In the genomic region with DNA sequence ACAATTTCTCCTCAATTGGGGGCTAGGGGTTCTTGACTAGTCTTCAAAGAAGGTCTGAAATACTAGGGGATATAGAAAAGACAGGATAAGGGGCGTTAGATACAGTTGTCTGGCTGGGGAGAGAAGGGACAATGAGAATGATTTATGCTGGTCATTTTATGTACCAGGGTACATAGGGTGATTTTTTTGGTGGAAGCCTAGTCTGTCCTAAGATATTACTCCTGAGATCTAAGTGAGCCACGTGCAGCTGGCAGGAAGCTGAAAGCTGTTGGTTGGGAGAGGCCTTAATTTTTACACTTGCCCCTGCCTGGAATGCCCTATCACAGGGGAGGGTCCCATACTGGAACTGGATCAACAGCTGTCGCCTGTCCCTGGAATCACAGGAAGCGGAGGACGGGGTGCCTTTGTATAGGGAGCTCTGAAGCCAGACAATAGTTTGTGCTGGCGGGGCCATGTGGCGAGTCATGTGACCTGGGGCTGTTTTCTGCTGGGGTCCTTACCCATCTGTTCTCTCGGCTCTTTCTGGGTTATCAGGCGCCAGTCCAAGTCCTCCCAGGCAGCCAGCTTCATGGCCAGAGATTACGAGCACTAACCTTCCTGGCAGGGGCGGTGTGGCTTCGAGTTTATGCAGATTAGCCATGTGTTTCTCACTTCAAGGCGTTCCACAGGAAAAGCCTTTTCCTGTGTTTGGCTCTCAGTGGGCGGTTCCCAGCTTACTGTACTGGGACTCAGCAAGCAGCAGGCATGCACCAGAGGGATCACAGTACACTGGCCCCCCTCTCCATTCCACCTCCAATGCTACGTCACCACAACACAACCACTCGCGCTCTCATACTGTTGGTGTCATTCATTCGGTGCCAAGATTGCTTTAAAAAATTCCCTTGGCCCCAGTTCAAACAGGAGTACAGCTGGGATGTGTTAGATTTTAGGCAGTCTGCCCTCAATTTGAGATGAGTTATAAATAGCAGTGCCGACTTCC, we compare ENCODE assay signal across 8 cellular contexts. TPM values are rescaled to one million over a fixed set of nuclear protein-coding genes. Genes with fewer than 3 reads are reported as not detected.
DNase-seq lines count a peak whose midpoint lies in the region; ATAC-seq and TF ChIP-seq lines count a peak whose summit lies in the region.

No MANE protein-coding gene starts in this region.

- H2AFZ ChIP-seq in osteoblast (ENCODE audit: low read length), result no peak overlapping the region

- H3K9me3 ChIP-seq in CD4-positive, alpha-beta memory T cell (ENCODE audit: control insufficient read depth in 1 of 2, low read length in 2 of 2), result no peaks in the 10 kb centered on the region
- H3K9me3 ChIP-seq in cardiac muscle cell (ENCODE audit: low read depth), result no peaks in the 10 kb centered on the region
- no peaks in the 10 kb centered on the region for H3K9me3 ChIP-seq in osteoblast (ENCODE audit: low read depth, low read length)

- no peaks in the 10 kb centered on the region for H3K9me3 Mint-ChIP-seq in CD4-positive, alpha-beta memory T cell

- H3K79me2 ChIP-seq in osteoblast (ENCODE audit: insufficient read depth, low read length), result peaks cover 98% of the 10 kb centered on the region

- TF ChIP-seq CTCF in cardiac muscle cell (IDR thresholded peaks at IDR 0.05; ENCODE audit: low read depth, low read length) (peak; percentile 14), osteoblast (IDR thresholded peaks at IDR 0.05; ENCODE audit: extremely low read depth, low read depth, low read length) (no peak)

- DNase-seq in CD4-positive, alpha-beta memory T cell, result peak; percentile 25 to 81 (median 31)
- peak; percentile 60 to 68 for DNase-seq in SHP77 (lab: John Stamatoyannopoulos, UW)
- DNase-seq in amniotic stem cell (lab: John Stamatoyannopoulos, UW), result peak; percentile 92
- peak; percentile 94 to 100 for DNase-seq in cardiac muscle cell (ENCODE audit: low read depth in 1 of 2, low spot score in 1 of 2)
- DNase-seq in osteoblast (ENCODE audit: insufficient read length, low spot score, missing footprints), result peak; percentile 94

- CTCF ChIA-PET in CD4-positive, alpha-beta memory T cell (lab: Charles Lee; ENCODE audit: partially characterized antibody), result interaction anchor here (0.8 to 3.4 kb wide), 11 partner anchors 9 to 124 kb away, joined by 3 to 20 read pairs (median 4); no protein-coding TSS in a partner anchor

- H3K4me2 ChIP-seq in osteoblast (ENCODE audit: insufficient read depth, low read length), result no peak overlapping the region

- intact Hi-C loops in CD4-positive, alpha-beta memory T cell (cut with micrococcal nuclease), result loop anchor here (2.0 kb wide), 3 partner anchors 15 to 65 kb away; no protein-coding TSS in a partner anchor

- H3K4me3 Mint-ChIP-seq in CD4-positive, alpha-beta memory T cell, result peak overlapping the region; percentile 44 to 87 (median 74)

- H3K27me3 Mint-ChIP-seq in CD4-positive, alpha-beta memory T cell, result no peaks in the 10 kb centered on the region

- POLR2A ChIA-PET in CD4-positive, alpha-beta memory T cell (lab: Charles Lee; ENCODE audit: partially characterized antibody), result interaction anchor here (0.8 to 5.0 kb wide), 10 partner anchors 17 to 65 kb away, joined by 3 to 46 read pairs (median 4); partner anchors contain the start of genes ARID1A and PIGV

- ATAC-seq in HG02678 (IDR thresholded peaks at IDR 0.05; ENCODE audit: unreplicated experiment) (no peak), HG02938 (IDR thresholded peaks at IDR 0.05; ENCODE audit: unreplicated experiment) (no peak)

- no peaks in the 10 kb centered on the region for H3K27me3 ChIP-seq in CD4-positive, alpha-beta memory T cell (ENCODE audit: insufficient read depth, low read length)
- H3K27me3 ChIP-seq in cardiac muscle cell (no peaks in the 10 kb centered on the region), osteoblast (ENCODE audit: insufficient read depth, low read length) (no peaks in the 10 kb centered on the region)

- H3K27ac ChIP-seq in CD4-positive, alpha-beta memory T cell (ENCODE audit: low read depth, low read length), result peak overlapping the region; percentile 23
- H3K27ac ChIP-seq in cardiac muscle cell (peak overlapping the region; percentile 85), osteoblast (ENCODE audit: low read depth, low read length) (peak overlapping the region; percentile 53)

- peak overlapping the region; percentile 62 to 92 (median 78) for H3K27ac Mint-ChIP-seq in CD4-positive, alpha-beta memory T cell

- peaks cover 96% of the 10 kb centered on the region for H3K4me1 ChIP-seq in CD4-positive, alpha-beta memory T cell (ENCODE audit: insufficient read depth, low read length)
- peaks cover 59% of the 10 kb centered on the region for H3K4me1 ChIP-seq in cardiac muscle cell (ENCODE audit: low read depth)
- peaks cover 46% of the 10 kb centered on the region for H3K4me1 ChIP-seq in osteoblast (ENCODE audit: insufficient read depth, low read length)

- TF ChIP-seq EP300 in Ishikawa (IDR thresholded peaks at IDR 0.05; ENCODE audit: borderline replicate concordance), result peak; percentile 29; the same call in 1 of the 2 replicates

- H3K36me3 ChIP-seq in CD4-positive, alpha-beta memory T cell (ENCODE audit: insufficient read depth, low read length), result no peaks in the 10 kb centered on the region
- no peaks in the 10 kb centered on the region for H3K36me3 ChIP-seq in cardiac muscle cell
- H3K36me3 ChIP-seq in osteoblast (ENCODE audit: insufficient read depth, low read length), result peaks cover 5% of the 10 kb centered on the region

- H4K20me1 ChIP-seq in osteoblast (ENCODE audit: insufficient read depth, low read length), result peaks cover 95% of the 10 kb centered on the region

- peak; percentile 25; the same call in 1 of the 2 replicates for TF ChIP-seq RAD21 in Ishikawa (IDR thresholded peaks at IDR 0.05; ENCODE audit: low read depth)

- H3K4me1 Mint-ChIP-seq in CD4-positive, alpha-beta memory T cell, result peaks cover 77 to 94% (median 84%) of the 10 kb centered on the region in 4 donors

- peaks cover 0 to 15% of the 10 kb centered on the region in 2 donors for H3K36me3 Mint-ChIP-seq in CD4-positive, alpha-beta memory T cell

- H3K4me3 ChIP-seq in CD4-positive, alpha-beta memory T cell (ENCODE audit: low read length in 2 of 2), result peak overlapping the region in 1 of 2 donors; percentile 44
- no peak overlapping the region for H3K4me3 ChIP-seq in cardiac muscle cell
- no peak overlapping the region for H3K4me3 ChIP-seq in osteoblast (ENCODE audit: insufficient read depth, low read length)

TF ChIP-seq in Ishikawa, 13 proteins besides CTCF, POLR2A, EP300 and RAD21:
- TF ChIP-seq FOXM1 (IDR thresholded peaks at IDR 0.05; ENCODE audit: borderline replicate concordance, low read depth) (no peak), CREB1 (IDR thresholded peaks at IDR 0.05; ENCODE audit: low read depth) (peak; percentile 76), TEAD4 (IDR thresholded peaks at IDR 0.05) (peak; percentile 79), ZBTB7A (IDR thresholded peaks at IDR 0.05; ENCODE audit: low read depth) (no peak), YY1 (IDR thresholded peaks at IDR 0.05; ENCODE audit: low read depth) (no peak), MAX (IDR thresholded peaks at IDR 0.05) (peak; percentile 99), EGR1 (IDR thresholded peaks at IDR 0.05) (no peak), TCF12 (IDR thresholded peaks at IDR 0.05; ENCODE audit: low read depth) (no peak; the same call in 1 of the 2 replicates), TAF1 (IDR thresholded peaks at IDR 0.05; ENCODE audit: low read depth) (no peak), NFIC (IDR thresholded peaks at IDR 0.05) (peak; percentile 85), CEBPB (IDR thresholded peaks at IDR 0.05) (no peak), REST (IDR thresholded peaks at IDR 0.05; ENCODE audit: low read depth) (no peak)
- TF ChIP-seq, protein P1, sequence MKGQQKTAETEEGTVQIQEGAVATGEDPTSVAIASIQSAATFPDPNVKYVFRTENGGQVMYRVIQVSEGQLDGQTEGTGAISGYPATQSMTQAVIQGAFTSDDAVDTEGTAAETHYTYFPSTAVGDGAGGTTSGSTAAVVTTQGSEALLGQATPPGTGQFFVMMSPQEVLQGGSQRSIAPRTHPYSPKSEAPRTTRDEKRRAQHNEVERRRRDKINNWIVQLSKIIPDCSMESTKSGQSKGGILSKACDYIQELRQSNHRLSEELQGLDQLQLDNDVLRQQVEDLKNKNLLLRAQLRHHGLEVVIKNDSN (IDR thresholded peaks at IDR 0.05), result peak; percentile 89

RNA-seq across cellular contexts. Expression of gene ARID1A, which starts 27.5 kb away (rescaled TPM):
- 100 to 1,000 TPM; 112 to 127 TPM for total RNA-seq in CD4-positive, alpha-beta memory T cell
- 10 to 100 TPM in 1 of 2 donors, 1 to 10 TPM in 1; 4.2 to 30.4 TPM for polyA plus RNA-seq in CD4-positive, alpha-beta memory T cell
- 52.9 and 93.3 TPM in 2 replicates for total RNA-seq in cardiac muscle cell
- polyA plus RNA-seq in cardiac muscle cell, result 28.5 and 43.1 TPM in 2 replicates
- 22.8 and 23.6 TPM in 2 replicates for total RNA-seq in osteoblast

Comparison
In these comparisons a context has a peak if more than half of its experiments do, and no peak if none do; other contexts are left out.
1. DNase-seq: peak in every context shown above with its lines; median percentile 97 in cardiac muscle cell; 94 in osteoblast; 92 in amniotic stem cell; 64 in SHP77; 31 in CD4-positive, alpha-beta memory T cell.
2. H3K27ac ChIP-seq: peak in every context shown above with its lines; median percentile 85 in cardiac muscle cell; 53 in osteoblast; 23 in CD4-positive, alpha-beta memory T cell.